ENCODE assay signal across 27 cellular contexts in the genomic region with DNA sequence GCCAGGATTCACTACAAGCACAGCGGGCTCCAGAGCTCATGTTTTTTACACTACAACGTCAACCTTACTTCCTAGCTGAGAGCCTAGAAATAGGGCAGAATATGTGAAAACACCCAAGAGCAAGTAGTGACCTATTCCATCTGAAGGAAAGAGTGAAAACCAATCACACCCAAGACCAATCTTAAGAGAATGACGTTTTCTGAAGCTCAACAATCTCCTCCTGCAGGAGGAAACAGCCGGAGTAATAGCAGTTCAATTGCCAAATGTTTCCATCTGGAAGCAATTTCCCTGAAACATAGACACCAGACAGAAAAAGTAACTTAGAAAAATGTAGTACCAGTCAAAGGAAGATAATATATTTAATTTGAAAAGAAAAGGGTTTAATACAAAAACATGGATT.
A peak's percentile ranks its signal among the peaks of the same experiment; 100 is the strongest.
DNase-seq lines count a peak whose midpoint lies in the region; ATAC-seq and TF ChIP-seq lines count a peak whose summit lies in the region.
"Had no signal": no experiment of that assay in that cellular context is flagged by ENCODE, and none has a peak within 500 bp of the region (broad histone marks: within the 10 kb centered on the region; RNA-seq: fewer than 3 reads in every experiment).

No MANE protein-coding gene starts in this region.

- ATAC-seq in heart right ventricle (peak in 7 of 8 donors; percentile 52 to 88 (median 81)), HG02759 (IDR thresholded peaks at IDR 0.05; ENCODE audit: unreplicated experiment) (no peak)
- ATAC-seq in stimulated activated naive CD8-positive, alpha-beta T cell treated with anti-CD3 and anti-CD28 coated beads, Interleukin-15, amount 100 ng/mL, for 72 hours = no peak
- ATAC-seq: K562, left colon had no signal

- H3K36me3 ChIP-seq in heart right ventricle = no peaks in the 10 kb centered on the region
- H3K36me3 ChIP-seq: esophagus squamous epithelium, neutrophil had no signal

- H3K9me3 Mint-ChIP-seq in stimulated activated naive CD8-positive, alpha-beta T cell treated with anti-CD3 and anti-CD28 coated beads, Interleukin-15, amount 100 ng/mL, for 72 hours = no peaks in the 10 kb centered on the region
- H3K9me3 Mint-ChIP-seq: activated CD4-positive, alpha-beta T cell treated with anti-CD3 and anti-CD28 coated beads, Interleukin-2, amount 10 ng/mL, durations not matched to agents 24 days and 14 days; activated naive CD8-positive, alpha-beta T cell treated with anti-CD3 and anti-CD28 coated beads, Interleukin-2, amount 10 ng/mL, durations not matched to agents 7 days and 5 days; CD4-positive, alpha-beta T cell had no signal

- TF ChIP-seq CTCF in heart right ventricle (IDR thresholded peaks at IDR 0.05) = no peak

- H3K27me3 Mint-ChIP-seq in stimulated activated naive CD8-positive, alpha-beta T cell treated with anti-CD3 and anti-CD28 coated beads, Interleukin-15, amount 100 ng/mL, for 72 hours = peaks cover 11% of the 10 kb centered on the region

- no peaks in the 10 kb centered on the region for H3K4me1 Mint-ChIP-seq in stimulated activated naive CD8-positive, alpha-beta T cell treated with anti-CD3 and anti-CD28 coated beads, Interleukin-15, amount 100 ng/mL, for 72 hours
- H3K4me1 Mint-ChIP-seq: activated CD4-positive, alpha-beta T cell treated with anti-CD3 and anti-CD28 coated beads, Interleukin-2, amount 10 ng/mL, durations not matched to agents 24 days and 14 days; activated naive CD8-positive, alpha-beta T cell treated with anti-CD3 and anti-CD28 coated beads, Interleukin-2, amount 10 ng/mL, durations not matched to agents 7 days and 5 days had no signal

- H3K9me3 ChIP-seq in heart right ventricle = no peaks in the 10 kb centered on the region
- H3K9me3 ChIP-seq: esophagus squamous epithelium, neutrophil had no signal

- DNase-seq in GM03348 (ENCODE audit: low spot score) = peak; percentile 58
- peak; percentile 47 for DNase-seq in dermis blood vessel endothelial cell
- peak in 1 of 2 donors; percentile 4 for DNase-seq in heart right ventricle
- peak; percentile 45 for DNase-seq in stromal cell of bone marrow (ENCODE audit: low read depth)
- DNase-seq in activated naive CD4-positive, alpha-beta T cell treated with anti-CD3 and anti-CD28 coated beads, Interleukin-2, amount 50 U/mL, for 16 hours = no peak
- DNase-seq in stimulated activated naive CD8-positive, alpha-beta T cell treated with anti-CD3 and anti-CD28 coated beads, Interleukin-15, amount 100 ng/mL, for 72 hours = no peak
- DNase-seq: activated CD4-positive, alpha-beta T cell treated with anti-CD3 and anti-CD28 coated beads, Interleukin-2, amount 10 ng/mL, durations not matched to agents 24 days and 14 days; activated effector memory CD4-positive, alpha-beta T cell treated with anti-CD3 and anti-CD28 coated beads, Interleukin-2, amount 50 U/mL, for 16 hours; activated naive CD8-positive, alpha-beta T cell treated with anti-CD3 and anti-CD28 coated beads, Interleukin-2, amount 10 ng/mL, durations not matched to agents 7 days and 5 days; activated T-cell treated with anti-CD3 and anti-CD28 coated beads, Interleukin-2, amount 50 U/mL, for 1 hour; caudate nucleus; CD4-positive, alpha-beta T cell; cortex of kidney; esophagus squamous epithelium; left colon; NCI-H1105; NCI-H1930; NCI-H524; NK-92 treated with Interleukin-12 subunit alpha and Interleukin-12 subunit beta, amount 100 ng/mL, for 24 hours; PC-9; SHP77 treated with DMSO at 0.1 percent for 48 hours; stimulated activated CD4-positive, alpha-beta T cell treated with anti-CD3 and anti-CD28 coated beads, Interleukin-2, amount 100 ng/mL, for 48 hours; T1000 had no signal

- 52 to 57% methylated on average over 4 of the region's 4 CpGs for WGBS in heart right ventricle, 2 donors

- no peak overlapping the region for H3K4me3 ChIP-seq in heart right ventricle
- H3K4me3 ChIP-seq: esophagus squamous epithelium, K562, PC-9, smooth muscle cell had no signal

- H3K4me3 Mint-ChIP-seq in stimulated activated naive CD8-positive, alpha-beta T cell treated with anti-CD3 and anti-CD28 coated beads, Interleukin-15, amount 100 ng/mL, for 72 hours = no peak overlapping the region
- H3K4me3 Mint-ChIP-seq: activated CD4-positive, alpha-beta T cell treated with anti-CD3 and anti-CD28 coated beads, Interleukin-2, amount 10 ng/mL, durations not matched to agents 24 days and 14 days; activated naive CD8-positive, alpha-beta T cell treated with anti-CD3 and anti-CD28 coated beads, Interleukin-2, amount 10 ng/mL, durations not matched to agents 7 days and 5 days; CD4-positive, alpha-beta T cell had no signal

- peak overlapping the region in 7 of 10 donors; percentile 58 to 85 (median 65) for H3K27ac ChIP-seq in heart right ventricle
- H3K27ac ChIP-seq: esophagus squamous epithelium, neutrophil, PC-9 had no signal

- H3K4me1 ChIP-seq in heart right ventricle = peaks cover 0 to 37% (median 13%) of the 10 kb centered on the region in 9 donors
- H3K4me1 ChIP-seq: esophagus squamous epithelium had no signal

- intact Hi-C loops in heart right ventricle (cut with DNase I) = no loop called here

- no peaks in the 10 kb centered on the region for H3K27me3 ChIP-seq in heart right ventricle
- H3K27me3 ChIP-seq: esophagus squamous epithelium, neutrophil had no signal

- no peak overlapping the region for H3K27ac Mint-ChIP-seq in stimulated activated naive CD8-positive, alpha-beta T cell treated with anti-CD3 and anti-CD28 coated beads, Interleukin-15, amount 100 ng/mL, for 72 hours
- H3K27ac Mint-ChIP-seq: activated CD4-positive, alpha-beta T cell treated with anti-CD3 and anti-CD28 coated beads, Interleukin-2, amount 10 ng/mL, durations not matched to agents 24 days and 14 days; activated naive CD8-positive, alpha-beta T cell treated with anti-CD3 and anti-CD28 coated beads, Interleukin-2, amount 10 ng/mL, durations not matched to agents 7 days and 5 days; CD4-positive, alpha-beta T cell had no signal

Comparison
In these comparisons a context has a peak if more than half of its experiments do, and no peak if none do; other contexts are left out.
1. DNase-seq: peak in GM03348 (single experiment), dermis blood vessel endothelial cell (single experiment) and stromal cell of bone marrow (single experiment); none in activated naive CD4-positive, alpha-beta T cell treated with anti-CD3 and anti-CD28 coated beads, Interleukin-2, amount 50 U/mL, for 16 hours (single experiment) and stimulated activated naive CD8-positive, alpha-beta T cell treated with anti-CD3 and anti-CD28 coated beads, Interleukin-15, amount 100 ng/mL, for 72 hours (0 of 2).
2. ATAC-seq: peak in heart right ventricle (7 of 8); none in HG02759 (single experiment) and stimulated activated naive CD8-positive, alpha-beta T cell treated with anti-CD3 and anti-CD28 coated beads, Interleukin-15, amount 100 ng/mL, for 72 hours (single experiment).